ENCODE assay signal across 12 cellular contexts in the genomic region with DNA sequence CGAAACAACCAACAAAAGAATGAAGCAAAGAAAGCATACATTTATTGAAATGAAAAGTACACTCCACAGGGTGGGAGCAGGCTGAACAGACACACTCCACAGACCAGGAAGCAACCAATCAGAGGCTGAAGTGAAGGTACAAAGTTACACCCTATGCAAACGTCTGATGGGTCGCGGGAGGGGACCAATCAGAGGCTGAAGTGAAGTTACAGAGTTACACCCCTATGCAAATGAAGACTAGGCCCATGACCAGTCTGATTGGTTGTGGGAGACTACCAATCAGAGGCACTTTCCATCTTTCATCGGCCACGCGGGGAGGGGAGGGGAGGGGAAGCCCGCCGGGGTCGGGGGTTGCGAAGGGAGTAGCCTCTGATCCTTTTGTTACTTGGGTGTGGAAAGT.
DNase-seq lines count a peak whose midpoint lies in the region; TF ChIP-seq lines count a peak whose summit lies in the region.
"Had no signal": no experiment of that assay in that cellular context is flagged by ENCODE, and none has a peak within 500 bp of the region (broad histone marks: within the 10 kb centered on the region; RNA-seq: fewer than 3 reads in every experiment).

No MANE protein-coding gene starts in this region.

- POLR2A ChIA-PET in RWPE1 (lab: Yijun Ruan, JAX; ENCODE audit: low non-redundant PET), result no interaction called here

- H3K36me3 ChIP-seq in neuron (ENCODE audit: insufficient read depth, low read length), result no peaks in the 10 kb centered on the region
- H3K36me3 ChIP-seq: thoracic aorta had no signal

- no peak overlapping the region for H3K27ac ChIP-seq in RWPE1
- H3K27ac ChIP-seq: body of pancreas, SJCRH30, thoracic aorta had no signal

- H3K4me3 ChIP-seq in neuron (ENCODE audit: low read length), result peak overlapping the region; percentile 2
- H3K4me3 ChIP-seq: body of pancreas, SJCRH30, thoracic aorta had no signal

- no peak for TF ChIP-seq CTCF in RWPE1 (conservative IDR thresholded peaks at IDR 0.05; ENCODE audit: low read depth)

- H3K9me3 ChIP-seq in neuron (ENCODE audit: low read length), result no peaks in the 10 kb centered on the region
- H3K9me3 ChIP-seq: body of pancreas, SJCRH30, thoracic aorta had no signal

- peak overlapping the region; percentile 47 for H2AFZ ChIP-seq in neuron (ENCODE audit: low read depth, low read length)

- peak; percentile 55 for DNase-seq in EL
- DNase-seq in NCI-H1048 (lab: John Stamatoyannopoulos, UW), result peak; percentile 64
- DNase-seq in ecto neural progenitor cell (ENCODE audit: low spot score), result peak; percentile 75
- DNase-seq in midbrain (lab: John Stamatoyannopoulos, UW), result no peak
- no peak for DNase-seq in NCI-H1105 treated with DMSO at 0.1 percent for 48 hours (lab: John Stamatoyannopoulos, UW)
- DNase-seq in NCI-H1417 (lab: John Stamatoyannopoulos, UW), result no peak
- no peak for DNase-seq in RWPE1 (ENCODE audit: low spot score)
- DNase-seq: Calu3 had no signal

- H3K4me1 ChIP-seq in neuron (ENCODE audit: insufficient read depth, low read length), result no peaks in the 10 kb centered on the region
- H3K4me1 ChIP-seq: body of pancreas, SJCRH30 had no signal

- no peaks in the 10 kb centered on the region for H3K27me3 ChIP-seq in neuron (ENCODE audit: insufficient read depth, low read length)
- H3K27me3 ChIP-seq: body of pancreas, SJCRH30 had no signal

- CTCF ChIA-PET in RWPE1 (lab: Yijun Ruan, JAX), result no interaction called here

Comparison
In these comparisons a context has a peak if more than half of its experiments do, and no peak if none do; other contexts are left out.
1. DNase-seq: peak in EL (single experiment), NCI-H1048 (single experiment) and ecto neural progenitor cell (single experiment); none in midbrain (single experiment), NCI-H1105 treated with DMSO at 0.1 percent for 48 hours (single experiment), NCI-H1417 (0 of 3) and RWPE1 (single experiment).